Comparison of ENCODE assay signal across 8 cellular contexts in the genomic region with DNA sequence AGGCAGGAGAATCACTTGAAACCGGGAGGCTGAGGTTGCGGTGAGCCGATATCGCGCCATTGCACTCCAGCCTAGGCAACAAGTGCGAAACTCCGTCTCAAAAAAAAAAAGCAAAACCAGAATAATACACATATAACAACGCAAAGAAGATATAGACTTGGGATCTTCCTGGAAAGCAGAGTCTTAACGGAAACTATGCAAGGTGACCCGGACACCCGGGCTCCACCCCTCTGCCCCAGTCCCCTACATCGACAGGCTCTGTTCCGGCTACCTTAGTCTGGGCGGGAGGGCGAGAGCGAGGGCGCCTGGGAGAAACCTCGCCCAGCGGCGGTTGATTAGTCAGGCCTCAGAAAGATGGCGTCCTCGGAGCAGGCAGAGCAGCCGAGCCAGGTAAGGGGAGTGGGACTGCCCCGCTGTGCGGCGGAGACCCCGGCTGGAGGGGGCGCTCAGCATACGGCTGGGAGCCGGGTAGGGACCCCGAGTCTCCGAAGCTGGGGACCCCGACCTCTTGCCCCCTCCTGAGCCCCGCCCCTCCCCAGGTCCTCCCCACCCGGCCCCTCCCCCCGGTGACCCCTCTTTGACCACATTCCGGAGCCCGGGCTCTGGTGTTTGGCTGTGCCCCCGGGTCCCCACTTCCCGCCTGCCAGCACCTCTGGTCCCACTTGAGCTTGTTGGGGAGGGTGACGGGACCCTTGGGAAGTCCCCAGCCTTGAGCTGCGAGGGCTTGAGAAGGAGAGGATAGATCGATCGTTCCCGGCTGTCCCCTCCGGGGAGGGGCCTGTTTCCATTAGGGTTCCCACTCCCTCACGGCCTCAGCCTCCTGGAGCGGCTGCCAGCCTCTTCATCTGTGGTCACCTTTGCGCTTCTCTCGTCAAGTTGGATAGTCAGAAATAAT. TPM values are rescaled to one million over a fixed set of nuclear protein-coding genes. Genes with fewer than 3 reads are reported as not detected.
A peak's percentile ranks its signal among the peaks of the same experiment; 100 is the strongest.
DNase-seq lines count a peak whose midpoint lies in the region; ATAC-seq and TF ChIP-seq lines count a peak whose summit lies in the region.

A gene with protein sequence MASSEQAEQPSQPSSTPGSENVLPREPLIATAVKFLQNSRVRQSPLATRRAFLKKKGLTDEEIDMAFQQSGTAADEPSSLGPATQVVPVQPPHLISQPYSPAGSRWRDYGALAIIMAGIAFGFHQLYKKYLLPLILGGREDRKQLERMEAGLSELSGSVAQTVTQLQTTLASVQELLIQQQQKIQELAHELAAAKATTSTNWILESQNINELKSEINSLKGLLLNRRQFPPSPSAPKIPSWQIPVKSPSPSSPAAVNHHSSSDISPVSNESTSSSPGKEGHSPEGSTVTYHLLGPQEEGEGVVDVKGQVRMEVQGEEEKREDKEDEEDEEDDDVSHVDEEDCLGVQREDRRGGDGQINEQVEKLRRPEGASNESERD (plus strand): TSS at position 338 of the 895 bp plus-strand sequence. CDS start 17 bp downstream, at position 355.

- peak within 1 kb of the TSS; percentile 20; the same call in 1 of the 2 replicates for H3K18ac ChIP-seq in IMR-90 (ENCODE audit: low read depth, low read length)

- H3K14ac ChIP-seq in IMR-90 (replicated peaks; ENCODE audit: low read depth, low read length) = peak within 1 kb of the TSS; percentile 10

- no peak for TF ChIP-seq RAD21 in IMR-90 (IDR thresholded peaks at IDR 0.05; ENCODE audit: low read length)

- H4K8ac ChIP-seq in IMR-90 (ENCODE audit: low read depth in 2 of 2, low read length in 2 of 2) = peak within 1 kb of the TSS; percentile 65 to 88

- H2BK20ac ChIP-seq in IMR-90 (ENCODE audit: low read depth, low read length) = no peak within 1 kb of the TSS

- H3K27ac ChIP-seq in IMR-90 (ENCODE audit: insufficient read depth, low read length) (peak within 1 kb of the TSS; percentile 79), PC-3 (ENCODE audit: low read length) (no peak within 1 kb of the TSS), esophagus (ENCODE audit: low read depth in 2 of 2, low read length in 1 of 2) (peak within 1 kb of the TSS; percentile 83 to 85), mucosa of rectum (ENCODE audit: low read depth in 2 of 2, low read length in 2 of 2) (peak within 1 kb of the TSS; percentile 70 to 71)

- POLR2A ChIA-PET in IMR-90 (lab: Charles Lee; ENCODE audit: unreplicated experiment) (interaction anchor here (0.6 kb wide), 1 partner anchor 87 kb away, joined by 3 read pairs; no protein-coding TSS in a partner anchor), PC-3 (lab: Charles Lee; ENCODE audit: unreplicated experiment) (interaction anchor here (0.6 kb wide), 1 partner anchor 481 kb away, joined by 18 read pairs; no protein-coding TSS in a partner anchor)

- no peaks in the 10 kb centered on the region for H3K9me2 ChIP-seq in PC-3 (replicated peaks; ENCODE audit: low read length)

- H3K36me3 ChIP-seq in IMR-90 (ENCODE audit: control insufficient read depth, insufficient read depth, low read length) (no peaks in the 10 kb centered on the region; the same call in 1 of the 2 replicates), PC-3 (ENCODE audit: low read depth, low read length) (no peaks in the 10 kb centered on the region; the same call in 1 of the 2 replicates), esophagus (ENCODE audit: control insufficient read depth in 2 of 2, insufficient read depth in 2 of 2, low read length in 1 of 2) (no peaks in the 10 kb centered on the region), mucosa of rectum (ENCODE audit: control insufficient read depth in 2 of 2, insufficient read depth in 2 of 2, low read length in 2 of 2) (peaks cover 0 to 2% of the 10 kb centered on the region in 2 donors)

- H3K4me2 ChIP-seq in IMR-90 (ENCODE audit: low read depth, low read length) (peak within 1 kb of the TSS; percentile 95), PC-3 (ENCODE audit: low read length) (peak within 1 kb of the TSS; percentile 94)

- 75% methylated on average over 8 of the region's 50 CpGs; no CpG with 5 or more reads in 1 of the 2 experiments for WGBS in IMR-90 (ENCODE audit: extremely low coverage in 2 of 2, insufficient read length in 1 of 2), 2 experiments
- WGBS in esophagus, 2 donors = 10 to 11% methylated on average over 46 to 50 of the region's 50 CpGs

- TF ChIP-seq CTCF in IMR-90 (conservative IDR thresholded peaks at IDR 0.05; ENCODE audit: low read depth, low read length) = no peak
- no peak for TF ChIP-seq CTCF in PC-3 (conservative IDR thresholded peaks at IDR 0.05; ENCODE audit: low read depth, low read length)

- peak within 1 kb of the TSS; percentile 71 for H4K91ac ChIP-seq in IMR-90 (ENCODE audit: insufficient read depth, low read depth, low read length)

- dilution Hi-C loops in IMR-90 (cut with HindIII; ENCODE audit: low sequenced_read_pairs, unreplicated experiment) = no loop called here

- peak within 1 kb of the TSS; percentile 55 for H2BK5ac ChIP-seq in IMR-90 (ENCODE audit: low read depth, low read length, poor library complexity, severe bottlenecking)

- intact Hi-C loops in IMR-90 (cut with micrococcal nuclease) (no loop called here), PC-3 (cut with micrococcal nuclease) (no loop called here)

- no peaks in the 10 kb centered on the region for H3K9me3 ChIP-seq in IMR-90 (ENCODE audit: control insufficient read depth, insufficient read depth, low read length)
- no peaks in the 10 kb centered on the region for H3K9me3 ChIP-seq in PC-3 (ENCODE audit: low read length)
- H3K9me3 ChIP-seq in esophagus (ENCODE audit: control insufficient read depth in 2 of 2, insufficient read depth in 1 of 2, low read depth in 1 of 2, low read length in 1 of 2) = no peaks in the 10 kb centered on the region
- H3K9me3 ChIP-seq in mucosa of rectum (ENCODE audit: control insufficient read depth in 2 of 2, low read length in 2 of 2) = no peaks in the 10 kb centered on the region

- H3K23ac ChIP-seq in IMR-90 (ENCODE audit: low read depth, low read length) = peak within 1 kb of the TSS; percentile 84

- peak within 1 kb of the TSS; percentile 79 for H3K9ac ChIP-seq in IMR-90 (ENCODE audit: low read depth, low read length)
- H3K9ac ChIP-seq in PC-3 (ENCODE audit: low read length) = peak within 1 kb of the TSS; percentile 69
- H3K9ac ChIP-seq in mucosa of rectum (ENCODE audit: low read depth in 1 of 2, low read length in 2 of 2) = peak within 1 kb of the TSS; percentile 72 to 80

- peaks cover 67% of the 10 kb centered on the region for H3K79me2 ChIP-seq in PC-3 (ENCODE audit: low read length)

- H3K27me3 ChIP-seq in IMR-90 (ENCODE audit: control insufficient read depth, insufficient read depth, low read length) = no peaks in the 10 kb centered on the region
- H3K27me3 ChIP-seq in PC-3 (ENCODE audit: low read length) = no peaks in the 10 kb centered on the region
- H3K27me3 ChIP-seq in esophagus (ENCODE audit: control insufficient read depth in 1 of 2, insufficient read depth in 2 of 2, low read length in 2 of 2) = no peaks in the 10 kb centered on the region
- no peaks in the 10 kb centered on the region for H3K27me3 ChIP-seq in mucosa of rectum (ENCODE audit: control insufficient read depth in 2 of 2, insufficient read depth in 2 of 2, low read length in 2 of 2)

- peak within 1 kb of the TSS; percentile 68 for H4K5ac ChIP-seq in IMR-90 (ENCODE audit: low read depth, low read length)

- peak within 1 kb of the TSS; percentile 36; the same call in 1 of the 2 replicates for H3K56ac ChIP-seq in IMR-90 (ENCODE audit: extremely low read depth, insufficient read depth, low read length)

- peak within 1 kb of the TSS; percentile 97 for H2AK9ac ChIP-seq in IMR-90 (replicated peaks; ENCODE audit: low read depth, low read length, poor library complexity)

- no peaks in the 10 kb centered on the region; the same call in 1 of the 2 replicates for H3K9me1 ChIP-seq in IMR-90 (ENCODE audit: insufficient read depth, low read length)

- peaks cover 15 to 50% of the 10 kb centered on the region in 2 experiments for H3K79me1 ChIP-seq in IMR-90 (ENCODE audit: low read depth in 1 of 2, low read length in 2 of 2)

- peak within 1 kb of the TSS; percentile 96 for H2AFZ ChIP-seq in IMR-90 (replicated peaks; ENCODE audit: low read length, poor library complexity)
- peak within 1 kb of the TSS; percentile 73 for H2AFZ ChIP-seq in PC-3 (ENCODE audit: low read length)

- ATAC-seq in GM21390 (IDR thresholded peaks at IDR 0.05; ENCODE audit: unreplicated experiment) (peak; percentile 55), IMR-90 (ENCODE audit: low read depth) (peak; percentile 89), PC-3 (peak; percentile 81)

- CTCF ChIA-PET in IMR-90 (lab: Yijun Ruan, JAX) (interaction anchor here (1.0 kb wide), 1 partner anchor 25 kb away, joined by 3 read pairs; the partner anchor contains the start of gene CORT), PC-3 (lab: Charles Lee) (no interaction called here)

- peak within 1 kb of the TSS; percentile 63; the same call in 1 of the 2 replicates for H2BK120ac ChIP-seq in IMR-90 (ENCODE audit: low read depth, low read length)

- H3K4ac ChIP-seq in IMR-90 (ENCODE audit: low read depth, low read length) = peak within 1 kb of the TSS; percentile 73

- peak within 1 kb of the TSS; percentile 41 for H2AK5ac ChIP-seq in IMR-90 (ENCODE audit: low read depth, low read length)

- no peaks in the 10 kb centered on the region; the same call in 1 of the 2 replicates for H3K4me1 ChIP-seq in IMR-90 (ENCODE audit: control insufficient read depth, insufficient read depth, low read length)
- peaks cover 24% of the 10 kb centered on the region for H3K4me1 ChIP-seq in PC-3 (ENCODE audit: insufficient read depth, low read length)
- H3K4me1 ChIP-seq in esophagus (ENCODE audit: control insufficient read depth in 2 of 2, insufficient read depth in 2 of 2, low read length in 1 of 2) = peaks cover 0 to 3% of the 10 kb centered on the region in 2 donors
- H3K4me1 ChIP-seq in mucosa of rectum (ENCODE audit: control insufficient read depth in 2 of 2, insufficient read depth in 2 of 2, low read length in 2 of 2) = peaks cover 20 to 24% of the 10 kb centered on the region in 2 donors

- in situ Hi-C loops in IMR-90 (cut with MboI; ENCODE audit: low sequenced_read_pairs) = no loop called here

- no peaks in the 10 kb centered on the region for H3F3A ChIP-seq in PC-3 (ENCODE audit: low read length, unreplicated experiment)

- BruUV-seq in IMR-90 (replicated peaks; lab: Mats Ljungman, UMichigan) (no TSS peak), PC-3 (replicated peaks; lab: Mats Ljungman, UMichigan) (no TSS peak)

- DNase-seq in COR-L47 (lab: John Stamatoyannopoulos, UW) = peak; percentile 69
- DNase-seq in IMR-90 = peak; percentile 75
- DNase-seq in PC-3 = peak; percentile 88
- DNase-seq in activated T-cell treated with anti-CD3 and anti-CD28 coated beads for 48 hours (ENCODE audit: low read depth) = peak; percentile 85
- DNase-seq in stimulated activated CD8-positive, alpha-beta memory T cell treated with anti-CD3 and anti-CD28 coated beads, Interleukin-4, amount 100 ng/mL, for 4 hours (ENCODE audit: low read depth in 2 of 2, low spot score in 1 of 2) = peak; percentile 61 to 67

- peak; percentile 49; the same call in 1 of the 2 replicates for TF ChIP-seq POLR2A in IMR-90 (IDR thresholded peaks at IDR 0.05; ENCODE audit: low read depth, low read length)

- H4K20me1 ChIP-seq in IMR-90 (ENCODE audit: insufficient read depth, low read length) (peaks cover 11% of the 10 kb centered on the region), PC-3 (ENCODE audit: low read length) (0 out of 2 replicates have a peak, but pooled peaks cover 5% of the 10 kb centered on the region)

- no peak within 1 kb of the TSS for H2BK15ac ChIP-seq in IMR-90 (ENCODE audit: low read depth, low read length)

- peak within 1 kb of the TSS; percentile 94 for H3K4me3 ChIP-seq in IMR-90 (ENCODE audit: insufficient read depth, low read depth, low read length)
- H3K4me3 ChIP-seq in PC-3 (ENCODE audit: low read length) = peak within 1 kb of the TSS; percentile 74
- H3K4me3 ChIP-seq in esophagus (ENCODE audit: low read depth in 1 of 2, low read length in 2 of 2) = peak within 1 kb of the TSS; percentile 74 to 92
- peak within 1 kb of the TSS; percentile 85 to 90 for H3K4me3 ChIP-seq in mucosa of rectum (ENCODE audit: low read length in 2 of 2)

RNA-seq across cellular contexts. Expression of the gene that starts here (rescaled TPM):
- 8.9 and 9.5 TPM in 2 replicates for total RNA-seq in IMR-90 (2012; rRNA removed)
- 22.0 and 22.5 TPM in 2 replicates for polyA plus RNA-seq in IMR-90 (2012; rRNA removed)
- polyA plus RNA-seq in IMR-90 (2012; cell fraction: cytosol; rRNA removed) = 16.8 and 24.0 TPM in 2 replicates
- polyA plus RNA-seq in IMR-90 (2012; cell fraction: nucleus; rRNA removed; ENCODE audit: low replicate concordance) = 21.7 and 28.9 TPM in 2 replicates
- total RNA-seq in PC-3 (2014; rRNA removed) = 24.9 and 32.1 TPM in 2 replicates
- polyA plus RNA-seq in esophagus = 10 to 100 TPM; 15.4 to 15.7 TPM
